Comparison of ENCODE assay signal across 8 cellular contexts in the genomic region with DNA sequence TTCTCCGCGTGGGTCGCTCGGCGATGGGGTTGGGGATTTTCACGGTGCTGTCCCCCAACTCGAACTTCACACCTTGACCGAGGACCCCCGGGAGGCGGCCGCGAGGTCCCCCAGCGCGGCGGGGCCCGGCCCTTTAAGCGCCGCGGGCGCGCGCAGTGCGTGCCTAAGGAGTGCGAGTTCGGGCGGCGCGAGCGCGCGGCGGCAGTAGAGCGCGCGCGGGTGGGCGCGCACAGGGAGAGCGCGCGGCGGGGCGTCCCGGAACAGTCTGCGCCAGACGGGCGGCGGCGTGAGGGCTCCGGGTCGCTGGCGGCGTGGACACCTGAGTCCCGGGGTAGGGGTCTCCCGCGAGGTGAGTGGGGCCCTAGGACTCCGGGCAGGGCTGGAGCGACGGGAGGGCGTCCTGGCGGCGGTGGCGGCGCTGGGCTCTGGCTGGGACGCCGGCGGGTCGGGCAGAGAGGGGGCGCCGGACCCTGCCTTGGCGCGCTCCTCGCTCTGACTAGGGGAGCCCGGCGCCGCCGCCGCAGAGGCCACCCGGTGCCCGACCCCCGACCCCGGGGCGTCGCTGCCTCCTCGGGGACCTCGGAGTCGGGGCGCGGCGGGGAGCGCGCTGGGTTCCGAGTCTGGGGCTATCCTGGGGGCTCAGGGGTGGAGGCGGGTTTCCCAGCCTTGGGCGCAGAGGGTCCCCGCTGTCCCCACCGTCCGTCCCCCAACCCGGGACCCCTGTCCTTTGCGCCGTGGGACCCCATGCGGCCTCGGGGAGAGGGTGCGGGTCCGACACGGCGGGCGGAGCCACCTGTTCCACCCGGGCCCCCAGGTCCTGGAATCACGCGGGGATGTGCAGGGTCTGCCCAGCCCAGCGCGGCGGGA. TPM values are rescaled to one million over a fixed set of nuclear protein-coding genes. Genes with fewer than 3 reads are reported as not detected.
DNase-seq lines count a peak whose midpoint lies in the region; ATAC-seq and TF ChIP-seq lines count a peak whose summit lies in the region.

A gene with protein sequence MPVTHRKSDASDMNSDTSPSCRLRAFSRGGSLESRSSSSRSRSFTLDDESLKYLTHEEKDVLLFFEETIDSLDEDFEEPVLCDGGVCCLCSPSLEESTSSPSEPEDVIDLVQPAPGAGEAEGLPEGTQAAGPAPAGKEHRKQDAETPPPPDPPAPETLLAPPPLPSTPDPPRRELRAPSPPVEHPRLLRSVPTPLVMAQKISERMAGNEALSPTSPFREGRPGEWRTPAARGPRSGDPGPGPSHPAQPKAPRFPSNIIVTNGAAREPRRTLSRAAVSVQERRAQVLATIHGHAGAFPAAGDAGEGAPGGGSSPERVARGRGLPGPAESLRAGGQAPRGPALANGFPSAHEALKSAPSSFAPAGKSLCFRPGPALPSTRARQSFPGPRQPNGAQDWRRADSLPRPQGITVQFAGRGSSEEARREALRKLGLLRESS (plus strand): TSS at position 235 of the 867 bp plus-strand sequence. CDS start 28,722 bp downstream, outside the sequence.

- DNase-seq in NCI-H460 (ENCODE audit: extremely low read depth, low read depth) (peak; percentile 35), foreskin fibroblast (peak; percentile 45 to 86), omental fat pad (ENCODE audit: low spot score) (no peak), NCI-H187 treated with DMSO at 0.1 percent for 48 hours (lab: John Stamatoyannopoulos, UW) (no peak), SK-N-DZ (ENCODE audit: low spot score) (no peak)
- peak; percentile 41 to 58 for DNase-seq in activated T-cell treated with anti-CD3 and anti-CD28 coated beads, Interleukin-2, amount 50 U/mL, for 48 hours

- H3K27ac ChIP-seq in 22Rv1 = peak within 1 kb of the TSS; percentile 23; the same call in 1 of the 2 replicates

- ATAC-seq in GM18868 (IDR thresholded peaks at IDR 0.05; ENCODE audit: unreplicated experiment) = peak; percentile 63
- peak; percentile 87 for ATAC-seq in omental fat pad (ENCODE audit: low FRiP score)

- TF ChIP-seq CTCF in 22Rv1 (IDR thresholded peaks at IDR 0.05) (peak; percentile 24), foreskin fibroblast (IDR thresholded peaks at IDR 0.05; ENCODE audit: low read depth, low read length) (no peak), omental fat pad (IDR thresholded peaks at IDR 0.05) (no peak)

- H3K4me3 ChIP-seq in foreskin fibroblast (ENCODE audit: low read depth in 1 of 2, low read length in 2 of 2) = peak within 1 kb of the TSS; percentile 47 to 52

RNA-seq across cellular contexts. Expression of the gene that starts here (rescaled TPM):
- 7.2 and 10.3 TPM in 2 replicates for total RNA-seq in NCI-H460 (2014; rRNA removed; shearing (Covaris generic))
- 9.8 and 10.2 TPM in 2 replicates for polyA plus RNA-seq in NCI-H460 (2014; cell fraction: nucleus; rRNA removed)
- 1 to 10 TPM; 1.1 to 8.2 (median 6.3) TPM for total RNA-seq in omental fat pad
- 0.03 TPM in 1 of 2 replicates, not detected in the other for polyA plus RNA-seq in SK-N-DZ (2014; cell fraction: cytosol; rRNA removed)
- polyA plus RNA-seq in SK-N-DZ (2014; cell fraction: nucleus; rRNA removed) = not detected in 2 replicates

Comparison
In these comparisons a context has a peak if more than half of its experiments do, and no peak if none do; other contexts are left out.
1. DNase-seq: peak in NCI-H460 (single experiment), activated T-cell treated with anti-CD3 and anti-CD28 coated beads, Interleukin-2, amount 50 U/mL, for 48 hours (2 of 2) and foreskin fibroblast (2 of 2); none in omental fat pad (single experiment), NCI-H187 treated with DMSO at 0.1 percent for 48 hours (single experiment) and SK-N-DZ (single experiment).